In genomic region chr7:100171087-100171681, GRCh38 we compare ENCODE assay signal across 1 cellular context.
TF ChIP-seq lines count a peak whose summit lies in the region.

No MANE protein-coding gene starts in this region.

TF ChIP-seq in HEK293, 187 proteins besides CTCF, POLR2A, EP300 and RAD21 (continued from another document):
- TF ChIP-seq ZNF24 (tag by site-specific recombination; IDR thresholded peaks at IDR 0.05) (peak; percentile 55; the same call in 1 of the 2 replicates), ZBTB17 (tag by site-specific recombination; IDR thresholded peaks at IDR 0.05) (no peak), ZNF518A (tag by site-specific recombination; conservative IDR thresholded peaks at IDR 0.05; ENCODE audit: low read depth) (no peak), KLF9 (tag by site-specific recombination; IDR thresholded peaks at IDR 0.05; ENCODE audit: low read depth) (peak; percentile 46), ZNF341 (tag by site-specific recombination; IDR thresholded peaks at IDR 0.05; ENCODE audit: low read depth) (no peak), ZNF211 (tag by site-specific recombination; IDR thresholded peaks at IDR 0.05; ENCODE audit: low read depth) (no peak), REPIN1 (tag by site-specific recombination; IDR thresholded peaks at IDR 0.05; ENCODE audit: low read depth) (no peak), ZBTB26 (tag by site-specific recombination; optimal IDR thresholded peaks at IDR 0.05) (peak; percentile 29), ZFP69B (tag by site-specific recombination; IDR thresholded peaks at IDR 0.05) (no peak), ZNF394 (tag by site-specific recombination; IDR thresholded peaks at IDR 0.05; ENCODE audit: borderline replicate concordance) (no peak), ZNF140 (tag by site-specific recombination; IDR thresholded peaks at IDR 0.05) (no peak), RBAK (tag by site-specific recombination; IDR thresholded peaks at IDR 0.05) (no peak), ZNF510 (tag by site-specific recombination; IDR thresholded peaks at IDR 0.05; ENCODE audit: insufficient replicate concordance) (no peak), ZBTB6 (tag by site-specific recombination; IDR thresholded peaks at IDR 0.05) (no peak)
- TF ChIP-seq, protein P1, sequence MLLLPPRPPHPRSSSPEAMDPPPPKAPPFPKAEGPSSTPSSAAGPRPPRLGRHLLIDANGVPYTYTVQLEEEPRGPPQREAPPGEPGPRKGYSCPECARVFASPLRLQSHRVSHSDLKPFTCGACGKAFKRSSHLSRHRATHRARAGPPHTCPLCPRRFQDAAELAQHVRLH (tag by site-specific recombination; IDR thresholded peaks at IDR 0.05) = no peak
- TF ChIP-seq, protein P2, sequence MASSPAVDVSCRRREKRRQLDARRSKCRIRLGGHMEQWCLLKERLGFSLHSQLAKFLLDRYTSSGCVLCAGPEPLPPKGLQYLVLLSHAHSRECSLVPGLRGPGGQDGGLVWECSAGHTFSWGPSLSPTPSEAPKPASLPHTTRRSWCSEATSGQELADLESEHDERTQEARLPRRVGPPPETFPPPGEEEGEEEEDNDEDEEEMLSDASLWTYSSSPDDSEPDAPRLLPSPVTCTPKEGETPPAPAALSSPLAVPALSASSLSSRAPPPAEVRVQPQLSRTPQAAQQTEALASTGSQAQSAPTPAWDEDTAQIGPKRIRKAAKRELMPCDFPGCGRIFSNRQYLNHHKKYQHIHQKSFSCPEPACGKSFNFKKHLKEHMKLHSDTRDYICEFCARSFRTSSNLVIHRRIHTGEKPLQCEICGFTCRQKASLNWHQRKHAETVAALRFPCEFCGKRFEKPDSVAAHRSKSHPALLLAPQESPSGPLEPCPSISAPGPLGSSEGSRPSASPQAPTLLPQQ (tag by site-specific recombination; IDR thresholded peaks at IDR 0.05) = no peak
